In genomic region chr4:186737427-186737826, GRCh38 we compare ENCODE assay signal across 15 cellular contexts. TPM values are rescaled to one million over a fixed set of nuclear protein-coding genes. Genes with fewer than 3 reads are reported as not detected.
"Had no signal": no experiment of that assay in that cellular context is flagged by ENCODE, and none has a peak within 500 bp of the region (broad histone marks: within the 10 kb centered on the region; RNA-seq: fewer than 3 reads in every experiment).

No MANE protein-coding gene starts in this region.

- ATAC-seq: esophagus mucosa, heart left ventricle, left lobe of liver, natural killer cell had no signal

- H3K27me3 ChIP-seq: heart left ventricle, sigmoid colon had no signal

- H3K9me3 Mint-ChIP-seq: neural crest cell had no signal

- DNase-seq: cortex of kidney; dorsolateral prefrontal cortex; effector CD8-positive, alpha-beta T cell; heart left ventricle; hippocampal formation; natural killer cell; posterior cingulate gyrus; sigmoid colon; stimulated activated naive CD4-positive, alpha-beta T cell treated with Interleukin-2 at 50 U/mL for 16 hours had no signal

- H3K4me3 Mint-ChIP-seq: mesothelial cell of epicardium, natural killer cell, neural crest cell, type B pancreatic cell had no signal

- H3K27ac ChIP-seq: dorsolateral prefrontal cortex, heart left ventricle, sigmoid colon, skin epidermis had no signal

- H3K36me3 Mint-ChIP-seq: mesothelial cell of epicardium, natural killer cell had no signal

- H3K4me1 ChIP-seq: heart left ventricle, sigmoid colon had no signal

- H3K4me1 Mint-ChIP-seq: natural killer cell had no signal

- H3K4me3 ChIP-seq: dorsolateral prefrontal cortex, heart left ventricle, sigmoid colon, skin epidermis had no signal

- H3K9me3 ChIP-seq: heart left ventricle, sigmoid colon had no signal

- H3K27me3 Mint-ChIP-seq: type B pancreatic cell had no signal

- H3K36me3 ChIP-seq: heart left ventricle, sigmoid colon had no signal

- H3K27ac Mint-ChIP-seq: mesothelial cell of epicardium, natural killer cell had no signal

RNA-seq across cellular contexts. Expression of gene FAT1, which starts 13.8 kb away (rescaled TPM):
- total RNA-seq: natural killer cell had no signal
